ENCODE assay signal across 16 cellular contexts in genomic region chr2:32485399-32485798, GRCh38.
A peak's percentile ranks its signal among the peaks of the same experiment; 100 is the strongest.
DNase-seq lines count a peak whose midpoint lies in the region; ATAC-seq, FAIRE-seq and TF ChIP-seq lines count a peak whose summit lies in the region.
"Had no signal": no experiment of that assay in that cellular context is flagged by ENCODE, and none has a peak within 500 bp of the region (broad histone marks: within the 10 kb centered on the region; RNA-seq: fewer than 3 reads in every experiment).

No MANE protein-coding gene starts in this region.

- no peak overlapping the region for H2BK5ac ChIP-seq in IMR-90 (ENCODE audit: low read depth, low read length, poor library complexity, severe bottlenecking)

- H2AFZ ChIP-seq in IMR-90 (replicated peaks; ENCODE audit: low read length, poor library complexity) = no peak overlapping the region
- H2AFZ ChIP-seq in endothelial cell of umbilical vein (ENCODE audit: low read depth, low read length) = no peak overlapping the region
- H2AFZ ChIP-seq: parathyroid adenoma had no signal

- H3K4me1 Mint-ChIP-seq in CD14-positive monocyte = peaks cover 18% of the 10 kb centered on the region
- H3K4me1 Mint-ChIP-seq: CD8-positive, alpha-beta memory T cell had no signal

- no peak overlapping the region for H2AK9ac ChIP-seq in IMR-90 (replicated peaks; ENCODE audit: low read depth, low read length, poor library complexity)

- ATAC-seq in IMR-90 (ENCODE audit: low read depth) = no peak
- ATAC-seq in pancreas = no peak

- no TSS peak for BruUV-seq in IMR-90 (replicated peaks; lab: Mats Ljungman, UMichigan)
- BruUV-seq in endothelial cell of umbilical vein (replicated peaks; lab: Mats Ljungman, UMichigan) = no TSS peak

- no peak overlapping the region for H3K14ac ChIP-seq in IMR-90 (replicated peaks; ENCODE audit: low read depth, low read length)

- H3K9me3 Mint-ChIP-seq in CD14-positive monocyte = no peaks in the 10 kb centered on the region
- H3K9me3 Mint-ChIP-seq: CD8-positive, alpha-beta memory T cell had no signal

- CTCF ChIA-PET in IMR-90 (lab: Yijun Ruan, JAX) = no interaction called here
- CTCF ChIA-PET in endothelial cell of umbilical vein (lab: Charles Lee) = no interaction called here

- H4K5ac ChIP-seq in IMR-90 (ENCODE audit: low read depth, low read length) = no peak overlapping the region

- H3K36me3 Mint-ChIP-seq in CD14-positive monocyte = peaks cover 50 to 81% of the 10 kb centered on the region in 2 donors

- H3K9me1 ChIP-seq in IMR-90 (ENCODE audit: insufficient read depth, low read length) (peaks cover 3% of the 10 kb centered on the region; the same call in 1 of the 2 replicates), endothelial cell of umbilical vein (replicated peaks; ENCODE audit: control insufficient read depth, extremely low read depth, insufficient read depth, low read length) (no peaks in the 10 kb centered on the region)

- H2BK20ac ChIP-seq in IMR-90 (ENCODE audit: low read depth, low read length) = no peak overlapping the region

- H3K9me3 ChIP-seq in IMR-90 (ENCODE audit: control insufficient read depth, insufficient read depth, low read length) = no peaks in the 10 kb centered on the region
- H3K9me3 ChIP-seq in endothelial cell of umbilical vein (replicated peaks; ENCODE audit: control insufficient read depth, insufficient read depth, low read length) = no peaks in the 10 kb centered on the region
- no peaks in the 10 kb centered on the region for H3K9me3 ChIP-seq in neutrophil
- H3K9me3 ChIP-seq in pancreas = no peaks in the 10 kb centered on the region
- H3K9me3 ChIP-seq: Peyer's patch had no signal

- dilution Hi-C loops in IMR-90 (cut with HindIII; ENCODE audit: low sequenced_read_pairs, unreplicated experiment) = no loop called here
- dilution Hi-C loops in endothelial cell of umbilical vein (cut with MboI; ENCODE audit: extremely low pct_ligation_motif_present, low sequenced_read_pairs) = no loop called here

- peaks cover 6% of the 10 kb centered on the region for H3K4me1 ChIP-seq in IMR-90 (ENCODE audit: control insufficient read depth, insufficient read depth, low read length)
- H3K4me1 ChIP-seq in endothelial cell of umbilical vein (ENCODE audit: control insufficient read depth, extremely low read depth, insufficient read depth, low read length) = peaks cover 32% of the 10 kb centered on the region
- H3K4me1 ChIP-seq in neutrophil (ENCODE audit: control insufficient read depth in 1 of 2, insufficient read depth in 1 of 2, low read depth in 1 of 2, low read length in 1 of 2) = peaks cover 13 to 14% of the 10 kb centered on the region in 2 experiments
- no peaks in the 10 kb centered on the region for H3K4me1 ChIP-seq in pancreas
- H3K4me1 ChIP-seq: parathyroid adenoma, Peyer's patch had no signal

- no CpG with 5 or more reads among the region's 3 CpGs for WGBS in IMR-90 (ENCODE audit: extremely low coverage in 2 of 2, insufficient read length in 1 of 2), 2 experiments
- WGBS in pancreas, 2 donors = 93 to 99% methylated on average over 3 of the region's 3 CpGs

- TF ChIP-seq RAD21 in IMR-90 (IDR thresholded peaks at IDR 0.05; ENCODE audit: low read length) = no peak

- POLR2A ChIA-PET in IMR-90 (lab: Charles Lee; ENCODE audit: unreplicated experiment) = no interaction called here
- POLR2A ChIA-PET in endothelial cell of umbilical vein (lab: Charles Lee) = no interaction called here

- H3K4me3 Mint-ChIP-seq in CD14-positive monocyte = peak overlapping the region in 1 of 2 donors; percentile 43
- H3K4me3 Mint-ChIP-seq: CD8-positive, alpha-beta memory T cell had no signal

- no peak overlapping the region for H3K9ac ChIP-seq in IMR-90 (ENCODE audit: low read depth, low read length)
- H3K9ac ChIP-seq in endothelial cell of umbilical vein (replicated peaks; ENCODE audit: extremely low read depth, insufficient read depth, low read length) = no peak overlapping the region
- H3K9ac ChIP-seq: parathyroid adenoma had no signal

- H3K27ac ChIP-seq in IMR-90 (ENCODE audit: insufficient read depth, low read length) = no peak overlapping the region
- no peak overlapping the region for H3K27ac ChIP-seq in endothelial cell of umbilical vein (ENCODE audit: insufficient read depth, low read depth, low read length)
- peak overlapping the region; percentile 54 for H3K27ac ChIP-seq in neutrophil
- no peak overlapping the region for H3K27ac ChIP-seq in pancreas
- H3K27ac ChIP-seq: parathyroid adenoma, Peyer's patch had no signal

- H3K56ac ChIP-seq in IMR-90 (ENCODE audit: extremely low read depth, insufficient read depth, low read length) = no peak overlapping the region

- no peak overlapping the region for H2BK120ac ChIP-seq in IMR-90 (ENCODE audit: low read depth, low read length)

- H4K91ac ChIP-seq in IMR-90 (ENCODE audit: insufficient read depth, low read depth, low read length) = no peak overlapping the region

- H3K79me1 ChIP-seq in IMR-90 (ENCODE audit: low read depth in 1 of 2, low read length in 2 of 2) = peaks cover 19 to 41% of the 10 kb centered on the region in 2 experiments

- no peaks in the 10 kb centered on the region for H3K27me3 Mint-ChIP-seq in CD14-positive monocyte (ENCODE audit: low read depth in 3 of 3)
- H3K27me3 Mint-ChIP-seq: CD8-positive, alpha-beta memory T cell had no signal

- TF ChIP-seq CTCF in CD14-positive monocyte (IDR thresholded peaks at IDR 0.05) (no peak), IMR-90 (conservative IDR thresholded peaks at IDR 0.05; ENCODE audit: low read depth, low read length) (no peak), endothelial cell of umbilical vein (IDR thresholded peaks at IDR 0.05; ENCODE audit: extremely low read depth in 1 of 2, insufficient read depth in 1 of 2, low read depth in 1 of 2, low read length in 2 of 2) (no peak), neutrophil (IDR thresholded peaks at IDR 0.05) (no peak), pancreas (IDR thresholded peaks at IDR 0.05) (no peak)

- in situ Hi-C loops in IMR-90 (cut with MboI; ENCODE audit: low sequenced_read_pairs) = no loop called here

- H3K36me3 ChIP-seq in IMR-90 (ENCODE audit: control insufficient read depth, insufficient read depth, low read length) (peaks cover 34% of the 10 kb centered on the region), endothelial cell of umbilical vein (ENCODE audit: control insufficient read depth in 2 of 2, extremely low read depth in 1 of 2, insufficient read depth in 2 of 2, low read length in 2 of 2) (peaks cover 2 to 11% of the 10 kb centered on the region in 2 experiments), neutrophil (peaks cover 54% of the 10 kb centered on the region), pancreas (peaks cover 0 to 49% (median 26%) of the 10 kb centered on the region in 3 donors)

- peaks cover 5% of the 10 kb centered on the region; the same call in 1 of the 2 replicates for H4K20me1 ChIP-seq in IMR-90 (ENCODE audit: insufficient read depth, low read length)
- no peaks in the 10 kb centered on the region for H4K20me1 ChIP-seq in endothelial cell of umbilical vein (replicated peaks; ENCODE audit: control insufficient read depth, extremely low read depth, insufficient read depth, low read length)

- H3K4me3 ChIP-seq in IMR-90 (ENCODE audit: insufficient read depth, low read depth, low read length) = no peak overlapping the region
- H3K4me3 ChIP-seq in endothelial cell of umbilical vein (replicated peaks in 1 of 3; ENCODE audit: insufficient read depth in 1 of 3, low read depth in 1 of 3, low read length in 3 of 3) = no peak overlapping the region
- H3K4me3 ChIP-seq in neutrophil (ENCODE audit: low read depth in 1 of 2, low read length in 1 of 2) = no peak overlapping the region
- H3K4me3 ChIP-seq in pancreas = no peak overlapping the region
- H3K4me3 ChIP-seq: Peyer's patch had no signal

- H3K4ac ChIP-seq in IMR-90 (ENCODE audit: low read depth, low read length) = peak overlapping the region; percentile 44; the same call in 1 of the 2 replicates

- no peak overlapping the region; the same call in 2 of the 3 replicates for H2BK15ac ChIP-seq in IMR-90 (ENCODE audit: low read depth, low read length)

- H3K27me3 ChIP-seq in IMR-90 (ENCODE audit: control insufficient read depth, insufficient read depth, low read length) (no peaks in the 10 kb centered on the region), endothelial cell of umbilical vein (ENCODE audit: control insufficient read depth in 2 of 2, insufficient read depth in 2 of 2, low read length in 2 of 2) (no peaks in the 10 kb centered on the region), neutrophil (no peaks in the 10 kb centered on the region), pancreas (no peaks in the 10 kb centered on the region)
- H3K27me3 ChIP-seq: Peyer's patch had no signal

- intact Hi-C loops in CD14-positive monocyte (cut with micrococcal nuclease) = loop anchor here (10.0 kb wide), 1 partner anchor 221 kb away; the partner anchor contains the start of gene NLRC4 (in 2 of the 2)
- intact Hi-C loops in IMR-90 (cut with micrococcal nuclease) = no loop called here
- intact Hi-C loops in endothelial cell of umbilical vein (cut with micrococcal nuclease) = no loop called here
- intact Hi-C loops in pancreas (cut with DNase I) = no loop called here

- H3K23ac ChIP-seq in IMR-90 (ENCODE audit: low read depth, low read length) = no peak overlapping the region

- H4K8ac ChIP-seq in IMR-90 (ENCODE audit: low read depth in 2 of 2, low read length in 2 of 2) = no peak overlapping the region

- no peak for DNase-seq in CD14-positive monocyte (ENCODE audit: low spot score)
- DNase-seq in IMR-90 = peak; percentile 36
- DNase-seq in endothelial cell of umbilical vein (ENCODE audit: low read depth, low spot score) = peak; percentile 20
- DNase-seq in pancreas = no peak
- no peak for DNase-seq in medulla oblongata (ENCODE audit: extremely low spot score)
- no peak for DNase-seq in MV-4-11 (lab: John Stamatoyannopoulos, UW)
- DNase-seq: activated CD4-positive, alpha-beta T cell treated with anti-CD3 and anti-CD28 coated beads for 48 hours; activated effector memory CD4-positive, alpha-beta T cell treated with Interleukin-2 at 50 U/mL for 16 hours; CD8-positive, alpha-beta memory T cell; central memory CD4-positive, alpha-beta T cell; NCI-H1436 treated with DMSO at 0.1 percent for 48 hours; NCI-H524 treated with DMSO at 0.1 percent for 48 hours; Peyer's patch had no signal

- no peak overlapping the region for H3K4me2 ChIP-seq in IMR-90 (ENCODE audit: low read depth, low read length)
- H3K4me2 ChIP-seq in endothelial cell of umbilical vein (ENCODE audit: insufficient read depth, low read length) = no peak overlapping the region

- H3K79me2 ChIP-seq in endothelial cell of umbilical vein (ENCODE audit: control insufficient read depth, insufficient read depth, low read length) = no peaks in the 10 kb centered on the region
- H3K79me2 ChIP-seq: parathyroid adenoma had no signal

- peak overlapping the region; percentile 85 to 97 (median 95) for H3K27ac Mint-ChIP-seq in CD14-positive monocyte

- FAIRE-seq in endothelial cell of umbilical vein (lab: Jason Lieb, UNC) = peak; percentile 24
- no peak for FAIRE-seq in pancreas (lab: Jason Lieb, UNC)
- FAIRE-seq: GM19239 had no signal

- TF ChIP-seq POLR2A in IMR-90 (IDR thresholded peaks at IDR 0.05; ENCODE audit: low read depth, low read length) (no peak), endothelial cell of umbilical vein (IDR thresholded peaks at IDR 0.05; ENCODE audit: low read depth, low read length) (no peak)

- no peak overlapping the region for H2AK5ac ChIP-seq in IMR-90 (ENCODE audit: low read depth, low read length)

- H3K18ac ChIP-seq in IMR-90 (ENCODE audit: low read depth, low read length) = no peak overlapping the region; the same call in 1 of the 2 replicates

Comparison
In these comparisons a context has a peak if more than half of its experiments do, and no peak if none do; other contexts are left out.
1. DNase-seq: peak in IMR-90 (single experiment) and endothelial cell of umbilical vein (single experiment); none in CD14-positive monocyte (single experiment), pancreas (0 of 6), medulla oblongata (single experiment) and MV-4-11 (single experiment).
2. intact Hi-C loops: an anchor here in CD14-positive monocyte (10.0 kb wide); none called in IMR-90, endothelial cell of umbilical vein and pancreas.